ENCODE assay signal across 30 cellular contexts in genomic region chr6:147037881-147038280, GRCh38.
"Had no signal": no experiment of that assay in that cellular context is flagged by ENCODE, and none has a peak within 500 bp of the region (broad histone marks: within the 10 kb centered on the region; RNA-seq: fewer than 3 reads in every experiment).

No MANE protein-coding gene starts in this region.

- H3K4me1 ChIP-seq: colonic mucosa, esophagus squamous epithelium, gastroesophageal sphincter had no signal

- ATAC-seq: activated CD4-positive, CD25-positive, alpha-beta regulatory T cell treated with anti-CD3 and anti-CD28 coated beads, Interleukin-2, amount 50 U/mL, for 24 hours; activated CD8-positive, alpha-beta T cell treated with anti-CD3 and anti-CD28 coated beads for 36 hours; activated T-cell treated with anti-CD3 and anti-CD28 coated beads, Interleukin-2, amount 50 U/mL, for 4 hours; activated T-helper 17 cell treated with anti-CD3 and anti-CD28 coated beads, Interleukin-2, amount 50 U/mL, for 72 hours; gastroesophageal sphincter; T-helper 17 cell had no signal

- H3K9me3 ChIP-seq: colonic mucosa, esophagus squamous epithelium, gastroesophageal sphincter had no signal

- H3K27me3 ChIP-seq: brain microvascular endothelial cell, colonic mucosa, esophagus squamous epithelium, gastroesophageal sphincter had no signal

- H3K27ac Mint-ChIP-seq: activated B cell treated with CpG ODN at 0.5 μM for 24 hours; activated CD8-positive, alpha-beta T cell treated with anti-CD3 and anti-CD28 coated beads for 36 hours; activated naive CD8-positive, alpha-beta T cell; activated T-helper 17 cell treated with anti-CD3 and anti-CD28 coated beads, Interleukin-2, amount 50 U/mL, for 72 hours; T-helper 17 cell; T-helper 2 cell treated with Interferon-gamma antibody and Interleukin-4, amounts not matched to agents 5 μg/mL and 100 μg/mL, for 36 hours had no signal

- H3K4me3 Mint-ChIP-seq: activated B cell treated with CpG ODN at 0.5 μM for 24 hours; activated CD8-positive, alpha-beta T cell treated with anti-CD3 and anti-CD28 coated beads for 36 hours; activated naive CD8-positive, alpha-beta T cell; activated T-cell treated with anti-CD3 and anti-CD28 coated beads, Interleukin-2, amount 50 U/mL, for 4 hours; activated T-helper 17 cell treated with anti-CD3 and anti-CD28 coated beads, Interleukin-2, amount 50 U/mL, for 72 hours; T-helper 17 cell; T-helper 2 cell treated with Interferon-gamma antibody and Interleukin-4, amounts not matched to agents 5 μg/mL and 100 μg/mL, for 36 hours had no signal

- H3K36me3 ChIP-seq: brain microvascular endothelial cell, colonic mucosa, esophagus squamous epithelium, gastroesophageal sphincter, WERI-Rb-1 had no signal

- H3K27ac ChIP-seq: brain microvascular endothelial cell, colonic mucosa, epithelial cell of prostate, esophagus squamous epithelium, gastroesophageal sphincter, WERI-Rb-1 had no signal

- FAIRE-seq: astrocyte, endometrium, endothelial cell of umbilical vein had no signal

- H3K4me1 Mint-ChIP-seq: activated B cell treated with CpG ODN at 0.5 μM for 24 hours; activated T-helper 17 cell treated with anti-CD3 and anti-CD28 coated beads, Interleukin-2, amount 50 U/mL, for 72 hours; T-helper 17 cell had no signal

- H3K4me3 ChIP-seq: colonic mucosa, esophagus squamous epithelium, gastroesophageal sphincter had no signal

- H3K27me3 Mint-ChIP-seq: activated naive CD8-positive, alpha-beta T cell had no signal

- DNase-seq: activated B cell treated with CpG ODN at 0.5 μM for 24 hours; activated CD4-positive, alpha-beta T cell treated with anti-CD3 and anti-CD28 coated beads for 48 hours; activated CD4-positive, alpha-beta T cell treated with anti-CD3 and anti-CD28 coated beads, Interleukin-2, amount 50 U/mL, for 1 hour; activated CD4-positive, alpha-beta T cell treated with anti-CD3 and anti-CD28 coated beads, Interleukin-2, amount 50 U/mL, for 48 hours; activated CD8-positive, alpha-beta memory T cell treated with anti-CD3 and anti-CD28 coated beads for 24 hours; activated CD8-positive, alpha-beta T cell treated with anti-CD3 and anti-CD28 coated beads for 36 hours; activated effector memory CD4-positive, alpha-beta T cell treated with Interleukin-2 at 50 U/mL for 16 hours; activated gamma-delta T cell treated with Interleukin-2 at 50 U/mL for 16 hours; activated naive CD4-positive, alpha-beta T cell treated with anti-CD3 and anti-CD28 coated beads, Interleukin-2, amount 50 U/mL, for 16 hours; activated naive CD4-positive, alpha-beta T cell treated with Interleukin-2 at 50 U/mL for 16 hours; activated T-cell treated with anti-CD3 and anti-CD28 coated beads, Interleukin-2, amount 50 U/mL, for 4 hours; amniotic stem cell; brain microvascular endothelial cell; colonic mucosa; effector CD8-positive, alpha-beta T cell; esophagus squamous epithelium; foreskin melanocyte; T-helper 1 cell; T-helper 17 cell; T1000; WERI-Rb-1 had no signal

- H3K9me3 Mint-ChIP-seq: activated CD8-positive, alpha-beta T cell treated with anti-CD3 and anti-CD28 coated beads for 36 hours; T-helper 2 cell treated with Interferon-gamma antibody and Interleukin-4, amounts not matched to agents 5 μg/mL and 100 μg/mL, for 36 hours had no signal
